ENCODE assay signal across 13 cellular contexts in genomic region chr1:22317920-22318243, GRCh38.
DNase-seq lines count a peak whose midpoint lies in the region; ATAC-seq and TF ChIP-seq lines count a peak whose summit lies in the region.
"Had no signal": no experiment of that assay in that cellular context is flagged by ENCODE, and none has a peak within 500 bp of the region (broad histone marks: within the 10 kb centered on the region; RNA-seq: fewer than 3 reads in every experiment).

No MANE protein-coding gene starts in this region.

- no peak overlapping the region for H3K4me3 ChIP-seq in WERI-Rb-1 (ENCODE audit: low read depth, low read length)
- no peak overlapping the region for H3K4me3 ChIP-seq in Karpas-422 (ENCODE audit: low read length)
- H3K4me3 ChIP-seq: BLaER1 had no signal

- H2AFZ ChIP-seq in Karpas-422 (ENCODE audit: low read length), result no peak overlapping the region

- DNase-seq in NCI-H345 (lab: John Stamatoyannopoulos, UW), result peak; percentile 9
- DNase-seq in NCI-H345 treated with DMSO at 0.1 percent for 48 hours (lab: John Stamatoyannopoulos, UW; ENCODE audit: unreplicated experiment), result no peak
- no peak for DNase-seq in WERI-Rb-1
- peak; percentile 37 for DNase-seq in left lobe of liver (ENCODE audit: low spot score)
- DNase-seq in osteocyte (ENCODE audit: extremely low spot score, unreplicated experiment), result peak; percentile 53
- no peak for DNase-seq in activated naive CD4-positive, alpha-beta T cell treated with anti-CD3 and anti-CD28 coated beads, Interleukin-2, amount 50 U/mL, for 16 hours
- no peak for DNase-seq in effector CD4-positive, alpha-beta T cell
- DNase-seq in Karpas-422, result no peak
- DNase-seq: AML-193, GF-D8, HCEC 1CT, HFFc6 had no signal

- no peak overlapping the region for H3K9ac ChIP-seq in Karpas-422 (ENCODE audit: low read length)
- H3K9ac ChIP-seq: BLaER1 had no signal

- H3K9me2 ChIP-seq in Karpas-422 (replicated peaks; ENCODE audit: insufficient read depth, low read length), result no peaks in the 10 kb centered on the region

- H3K27ac Mint-ChIP-seq in osteocyte (ENCODE audit: unreplicated experiment), result no peak overlapping the region
- H3K27ac Mint-ChIP-seq: HFFc6 had no signal

- no peaks in the 10 kb centered on the region for H3K36me3 ChIP-seq in WERI-Rb-1
- no peaks in the 10 kb centered on the region for H3K36me3 ChIP-seq in Karpas-422 (ENCODE audit: insufficient read depth, low read length)
- H3K36me3 ChIP-seq: BLaER1 had no signal

- peak overlapping the region; percentile 65; the same call in 1 of the 2 replicates for H3K27ac ChIP-seq in WERI-Rb-1
- H3K27ac ChIP-seq in Karpas-422 (ENCODE audit: low read length), result no peak overlapping the region
- H3K27ac ChIP-seq: BLaER1 had no signal

- H3K27me3 ChIP-seq in WERI-Rb-1 (ENCODE audit: insufficient read depth, low read depth, severe bottlenecking), result no peaks in the 10 kb centered on the region
- no peaks in the 10 kb centered on the region; the same call in 1 of the 2 replicates for H3K27me3 ChIP-seq in Karpas-422 (ENCODE audit: low read length)
- H3K27me3 ChIP-seq: BLaER1 had no signal

- H3K79me2 ChIP-seq in Karpas-422 (ENCODE audit: low read length), result no peaks in the 10 kb centered on the region

- no peak overlapping the region for H3K4me3 Mint-ChIP-seq in osteocyte (ENCODE audit: unreplicated experiment)
- H3K4me3 Mint-ChIP-seq: HFFc6 had no signal

- H3K4me1 Mint-ChIP-seq in osteocyte (ENCODE audit: unreplicated experiment), result no peaks in the 10 kb centered on the region

- no peak overlapping the region for H3K4me2 ChIP-seq in Karpas-422 (ENCODE audit: low read depth, low read length, poor library complexity, severe bottlenecking)
- H3K4me2 ChIP-seq: BLaER1 had no signal

- H3K9me3 Mint-ChIP-seq in osteocyte (ENCODE audit: unreplicated experiment), result no peaks in the 10 kb centered on the region
- H3K9me3 Mint-ChIP-seq: HFFc6 had no signal

- peaks cover 13% of the 10 kb centered on the region for H3K4me1 ChIP-seq in Karpas-422 (ENCODE audit: low read length)

- H3K27me3 Mint-ChIP-seq in osteocyte (ENCODE audit: unreplicated experiment), result peaks cover 17% of the 10 kb centered on the region

- H3K36me3 Mint-ChIP-seq in osteocyte (ENCODE audit: unreplicated experiment), result no peaks in the 10 kb centered on the region

- no peak for ATAC-seq in left lobe of liver

- no peaks in the 10 kb centered on the region for H4K20me1 ChIP-seq in Karpas-422 (ENCODE audit: insufficient read depth, low read depth, low read length)
- H4K20me1 ChIP-seq: BLaER1 had no signal

- no peak for TF ChIP-seq CTCF in WERI-Rb-1 (IDR thresholded peaks at IDR 0.05; ENCODE audit: low read depth, low read length)
- TF ChIP-seq CTCF in osteocyte (IDR thresholded peaks at IDR 0.05), result no peak

- no peaks in the 10 kb centered on the region for H3K9me3 ChIP-seq in WERI-Rb-1 (ENCODE audit: severe bottlenecking)
- H3K9me3 ChIP-seq in Karpas-422 (ENCODE audit: low read length), result no peaks in the 10 kb centered on the region
- H3K9me3 ChIP-seq: BLaER1 had no signal

Comparison
In these comparisons a context has a peak if more than half of its experiments do, and no peak if none do; other contexts are left out.
1. DNase-seq: peak in NCI-H345 (single experiment), left lobe of liver (single experiment) and osteocyte (single experiment); none in NCI-H345 treated with DMSO at 0.1 percent for 48 hours (single experiment), WERI-Rb-1 (single experiment), activated naive CD4-positive, alpha-beta T cell treated with anti-CD3 and anti-CD28 coated beads, Interleukin-2, amount 50 U/mL, for 16 hours (single experiment), effector CD4-positive, alpha-beta T cell (single experiment) and Karpas-422 (single experiment).